In the genomic region with DNA sequence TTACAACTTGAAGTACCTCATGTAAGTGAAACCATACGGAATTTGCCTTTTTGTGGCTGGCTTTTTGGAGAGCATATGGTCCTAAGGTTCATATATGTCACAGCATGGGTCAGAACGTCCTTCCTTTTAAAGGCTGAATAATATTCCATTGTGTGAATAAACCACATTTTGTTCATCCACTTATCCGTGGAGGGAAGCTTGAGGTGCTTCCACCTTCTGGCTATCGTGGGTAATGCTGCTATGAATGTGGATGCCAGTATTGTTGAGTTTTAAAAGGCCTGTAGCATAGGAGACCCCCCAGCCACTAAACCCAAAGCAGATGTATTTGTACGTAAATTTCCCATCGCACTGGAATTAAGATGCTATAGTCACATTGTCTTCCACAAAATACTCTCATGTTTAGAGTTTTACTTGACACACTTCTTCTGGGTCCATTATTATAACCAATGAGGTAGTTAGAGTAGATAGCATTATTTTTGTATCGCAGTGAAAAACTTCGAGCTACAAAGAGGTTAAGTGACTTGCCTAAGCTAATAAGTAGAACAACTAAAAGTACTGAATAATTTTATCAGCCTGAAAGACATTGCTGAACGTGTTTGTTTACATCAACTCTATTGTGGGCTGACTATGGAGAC, we compare ENCODE assay signal across 9 cellular contexts.
DNase-seq lines count a peak whose midpoint lies in the region; ATAC-seq and TF ChIP-seq lines count a peak whose summit lies in the region.
"Had no signal": no experiment of that assay in that cellular context is flagged by ENCODE, and none has a peak within 500 bp of the region (broad histone marks: within the 10 kb centered on the region; RNA-seq: fewer than 3 reads in every experiment).

No MANE protein-coding gene starts in this region.

- H3K36me3 ChIP-seq in endodermal cell (ENCODE audit: control insufficient read depth, insufficient read depth, low read length): no peaks in the 10 kb centered on the region

- TF ChIP-seq CTCF in LNCaP clone FGC (IDR thresholded peaks at IDR 0.05; ENCODE audit: control insufficient read depth, extremely low read depth, insufficient read depth): peak; percentile 52
- peak; percentile 79 for TF ChIP-seq CTCF in endodermal cell (conservative IDR thresholded peaks at IDR 0.05)
- peak; percentile 58 for TF ChIP-seq CTCF in osteocyte (IDR thresholded peaks at IDR 0.05)

- no peaks in the 10 kb centered on the region for H3K4me1 Mint-ChIP-seq in endodermal cell
- no peaks in the 10 kb centered on the region for H3K4me1 Mint-ChIP-seq in osteocyte (ENCODE audit: unreplicated experiment)
- H3K4me1 Mint-ChIP-seq in activated T-cell treated with anti-CD3 and anti-CD28 coated beads, Interleukin-2, amount 50 U/mL, for 24 hours (ENCODE audit: low read depth): no peaks in the 10 kb centered on the region

- H3K9ac ChIP-seq in endodermal cell (ENCODE audit: extremely low read depth, low read length, poor library complexity, severe bottlenecking): no peak overlapping the region

- ATAC-seq in GM19463 (IDR thresholded peaks at IDR 0.05; ENCODE audit: unreplicated experiment): no peak
- no peak for ATAC-seq in GM18867 (IDR thresholded peaks at IDR 0.05; ENCODE audit: unreplicated experiment)

- no peaks in the 10 kb centered on the region for H3K9me3 Mint-ChIP-seq in endodermal cell
- no peaks in the 10 kb centered on the region for H3K9me3 Mint-ChIP-seq in osteocyte (ENCODE audit: unreplicated experiment)
- peaks cover 2% of the 10 kb centered on the region for H3K9me3 Mint-ChIP-seq in activated T-cell treated with anti-CD3 and anti-CD28 coated beads, Interleukin-2, amount 50 U/mL, for 24 hours

- no peaks in the 10 kb centered on the region for H3K27me3 Mint-ChIP-seq in endodermal cell (ENCODE audit: insufficient read depth)
- peaks cover 19% of the 10 kb centered on the region for H3K27me3 Mint-ChIP-seq in osteocyte (ENCODE audit: unreplicated experiment)
- H3K27me3 Mint-ChIP-seq in activated T-cell treated with anti-CD3 and anti-CD28 coated beads, Interleukin-2, amount 50 U/mL, for 24 hours: peaks cover 7% of the 10 kb centered on the region

- no peaks in the 10 kb centered on the region for H3K4me1 ChIP-seq in endodermal cell (ENCODE audit: control insufficient read depth, insufficient read depth, low read length)

- H3K27ac Mint-ChIP-seq in endodermal cell (no peak overlapping the region), osteocyte (ENCODE audit: unreplicated experiment) (no peak overlapping the region)
- H3K27ac Mint-ChIP-seq in activated T-cell treated with anti-CD3 and anti-CD28 coated beads, Interleukin-2, amount 50 U/mL, for 24 hours: no peak overlapping the region

- no peaks in the 10 kb centered on the region for H3K36me3 Mint-ChIP-seq in endodermal cell (ENCODE audit: low read depth)
- H3K36me3 Mint-ChIP-seq in osteocyte (ENCODE audit: unreplicated experiment): no peaks in the 10 kb centered on the region
- H3K36me3 Mint-ChIP-seq in activated T-cell treated with anti-CD3 and anti-CD28 coated beads, Interleukin-2, amount 50 U/mL, for 24 hours (ENCODE audit: low read depth): no peaks in the 10 kb centered on the region

- H3K27ac ChIP-seq in endodermal cell (ENCODE audit: low read depth, low read length): no peak overlapping the region
- H3K27ac ChIP-seq: SK-N-MC had no signal

- no peaks in the 10 kb centered on the region for H3K9me3 ChIP-seq in endodermal cell (ENCODE audit: control insufficient read depth, low read length)

- H3K4me3 ChIP-seq in LNCaP clone FGC (ENCODE audit: low read depth, low read length): no peak overlapping the region
- no peak overlapping the region for H3K4me3 ChIP-seq in endodermal cell (ENCODE audit: low read length)
- H3K4me3 ChIP-seq: SK-N-MC had no signal

- H3K4me3 Mint-ChIP-seq in endodermal cell: no peak overlapping the region
- no peak overlapping the region for H3K4me3 Mint-ChIP-seq in osteocyte (ENCODE audit: unreplicated experiment)
- H3K4me3 Mint-ChIP-seq in activated T-cell treated with anti-CD3 and anti-CD28 coated beads, Interleukin-2, amount 50 U/mL, for 24 hours: no peak overlapping the region

- WGBS in endodermal cell (ENCODE audit: insufficient coverage in 1 of 2, insufficient read length in 1 of 2), 2 experiments: 72 to 86% methylated on average over 3 to 9 of the region's 9 CpGs

- peak; percentile 33 for DNase-seq in EL
- DNase-seq in LNCaP clone FGC (ENCODE audit: low read depth): no peak
- peak; percentile 74 for DNase-seq in endodermal cell
- no peak for DNase-seq in osteocyte (ENCODE audit: extremely low spot score, unreplicated experiment)
- DNase-seq in SK-N-DZ (ENCODE audit: low spot score): no peak
- DNase-seq in activated T-cell treated with anti-CD3 and anti-CD28 coated beads, Interleukin-2, amount 50 U/mL, for 24 hours: no peak

- no peaks in the 10 kb centered on the region for H3K27me3 ChIP-seq in endodermal cell (ENCODE audit: control insufficient read depth, insufficient read depth, low read length, poor library complexity, severe bottlenecking)

Comparison
In these comparisons a context has a peak if more than half of its experiments do, and no peak if none do; other contexts are left out.
1. DNase-seq: peak in EL (single experiment) and endodermal cell (single experiment); none in LNCaP clone FGC (single experiment), osteocyte (single experiment), SK-N-DZ (single experiment) and activated T-cell treated with anti-CD3 and anti-CD28 coated beads, Interleukin-2, amount 50 U/mL, for 24 hours (single experiment).
2. Peak in every context shown above with its lines, with median percentiles within 50 percentile points of each other: CTCF ChIP-seq.